Comparison of ENCODE assay signal across 8 cellular contexts in the genomic region with DNA sequence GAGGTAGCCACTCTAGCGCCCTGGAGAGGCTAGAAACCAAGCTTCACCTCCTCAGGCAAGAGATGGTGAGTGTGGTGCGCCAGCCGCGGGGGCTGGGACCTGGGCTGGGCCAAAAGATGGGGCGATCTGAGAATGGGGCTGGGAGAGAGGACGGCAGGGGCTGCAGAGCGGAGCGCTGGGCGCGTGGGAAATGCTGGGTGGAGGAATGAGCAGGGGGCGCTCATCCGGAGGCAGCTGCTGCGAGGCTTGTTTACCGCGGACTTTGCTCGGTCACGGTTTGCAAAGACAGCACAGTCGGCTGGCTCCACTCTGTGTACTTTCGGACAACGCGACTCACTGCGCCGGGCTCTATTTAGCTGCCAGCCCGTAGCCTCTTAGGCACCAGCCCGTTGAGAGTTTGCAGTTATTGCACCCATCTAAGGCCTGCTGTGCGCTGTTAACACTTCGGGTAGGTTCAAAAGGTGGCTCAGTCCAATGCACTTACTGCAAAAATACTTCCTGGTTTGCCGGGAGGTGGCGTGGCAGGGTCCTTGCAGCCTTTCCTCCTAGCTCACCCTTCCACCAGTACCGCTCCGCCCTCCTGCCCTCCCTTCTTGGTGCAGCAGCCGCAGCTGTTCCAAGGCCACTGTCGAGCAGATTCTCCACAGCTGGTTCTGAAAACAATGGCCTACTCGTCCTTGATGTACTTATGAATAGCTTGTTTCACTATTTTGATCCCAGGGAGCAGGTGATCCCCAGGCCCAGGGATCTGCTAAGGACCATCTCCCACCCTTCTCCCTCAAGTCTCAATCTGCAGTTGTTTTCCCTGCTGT. TPM values are rescaled to one million over a fixed set of nuclear protein-coding genes. Genes with fewer than 3 reads are reported as not detected.
DNase-seq lines count a peak whose midpoint lies in the region; FAIRE-seq and TF ChIP-seq lines count a peak whose summit lies in the region.

No MANE protein-coding gene starts in this region.

- H3K27ac ChIP-seq in esophagus squamous epithelium (peak overlapping the region; percentile 73 to 92 (median 90)), urinary bladder (ENCODE audit: low read depth) (peak overlapping the region; percentile 82)

- no peak for TF ChIP-seq POLR2A in esophagus squamous epithelium (IDR thresholded peaks at IDR 0.05)

- FAIRE-seq in GM19239 (lab: Jason Lieb, UNC): no peak

- peak overlapping the region; percentile 93 for H3K4me3 Mint-ChIP-seq in HFFc6

- H3K36me3 ChIP-seq in esophagus squamous epithelium: no peaks in the 10 kb centered on the region
- no peaks in the 10 kb centered on the region for H3K36me3 ChIP-seq in urinary bladder (ENCODE audit: insufficient read depth)

- no peaks in the 10 kb centered on the region for H3K27me3 ChIP-seq in esophagus squamous epithelium

- peak overlapping the region; percentile 44 to 84 (median 74) for H3K4me3 ChIP-seq in esophagus squamous epithelium
- H3K4me3 ChIP-seq in urinary bladder (ENCODE audit: low read depth, low read length): peak overlapping the region; percentile 59

- H3K27me3 Mint-ChIP-seq in HFFc6 (ENCODE audit: insufficient read depth): peaks cover 1% of the 10 kb centered on the region

- 0 to 3% methylated on average over 25 to 28 of the region's 34 CpGs for WGBS in esophagus squamous epithelium, 2 donors
- under 1% methylated on average over 34 of the region's 34 CpGs for WGBS in urinary bladder

- peaks cover 21% of the 10 kb centered on the region for H3K4me1 Mint-ChIP-seq in HFFc6 (ENCODE audit: low read depth)

- intact Hi-C loops in esophagus squamous epithelium (cut with DNase I): no loop called here

- DNase-seq in HFFc6 (peak; percentile 76), NCI-H1105 (lab: John Stamatoyannopoulos, UW) (peak; percentile 66), SKM-1 (lab: John Stamatoyannopoulos, UW; ENCODE audit: unreplicated experiment) (peak; percentile 82), esophagus squamous epithelium (lab: John Stamatoyannopoulos, UW) (no peak), middle frontal gyrus (ENCODE audit: extremely low spot score, low spot score) (peak; percentile 46), GM19239 (ENCODE audit: insufficient read length, low spot score) (no peak)

- H3K36me3 Mint-ChIP-seq in HFFc6 (ENCODE audit: low read depth): no peaks in the 10 kb centered on the region

- peak; percentile 2; the same call in 1 of the 3 replicates for TF ChIP-seq CTCF in GM12872 (IDR thresholded peaks at IDR 0.05; ENCODE audit: insufficient read depth, low read depth, low read length)
- TF ChIP-seq CTCF in HFFc6 (IDR thresholded peaks at IDR 0.05): peak; percentile 68
- TF ChIP-seq CTCF in esophagus squamous epithelium (IDR thresholded peaks at IDR 0.05): peak in 3 of 6 experiments; percentile 21 to 44 (median 43)

- H3K9me3 ChIP-seq in esophagus squamous epithelium: no peaks in the 10 kb centered on the region

- H3K9me3 Mint-ChIP-seq in HFFc6: no peaks in the 10 kb centered on the region

- H3K4me1 ChIP-seq in esophagus squamous epithelium (peaks cover 0 to 33% (median 0%) of the 10 kb centered on the region in 3 donors), urinary bladder (ENCODE audit: insufficient read depth) (no peaks in the 10 kb centered on the region)

- peak overlapping the region; percentile 79 for H3K27ac Mint-ChIP-seq in HFFc6

RNA-seq across cellular contexts. Expression of a gene that starts 1.3 kb away (rescaled TPM):
- 1 to 10 TPM; 1.1 to 1.7 (median 1.3) TPM for total RNA-seq in HFFc6 (2021; fragmentation: NEBNext Ultra II Directional; extraction: Animal tissue kit (Norgen Biotek cat#: 25700))
- total RNA-seq in esophagus squamous epithelium: 1 to 10 TPM in 3 of 4 donors, under 1 TPM in 1; 0.75 to 8.0 (median 3.9) TPM
- total RNA-seq in urinary bladder: 34.5 TPM
- 24.9 TPM for polyA plus RNA-seq in urinary bladder

Comparison
In these comparisons a context has a peak if more than half of its experiments do, and no peak if none do; other contexts are left out.
1. DNase-seq: peak in HFFc6 (single experiment), NCI-H1105 (single experiment), SKM-1 (single experiment) and middle frontal gyrus (single experiment); none in esophagus squamous epithelium (single experiment) and GM19239 (single experiment).